1 cellular context compared by ENCODE assay signal in the genomic region with DNA sequence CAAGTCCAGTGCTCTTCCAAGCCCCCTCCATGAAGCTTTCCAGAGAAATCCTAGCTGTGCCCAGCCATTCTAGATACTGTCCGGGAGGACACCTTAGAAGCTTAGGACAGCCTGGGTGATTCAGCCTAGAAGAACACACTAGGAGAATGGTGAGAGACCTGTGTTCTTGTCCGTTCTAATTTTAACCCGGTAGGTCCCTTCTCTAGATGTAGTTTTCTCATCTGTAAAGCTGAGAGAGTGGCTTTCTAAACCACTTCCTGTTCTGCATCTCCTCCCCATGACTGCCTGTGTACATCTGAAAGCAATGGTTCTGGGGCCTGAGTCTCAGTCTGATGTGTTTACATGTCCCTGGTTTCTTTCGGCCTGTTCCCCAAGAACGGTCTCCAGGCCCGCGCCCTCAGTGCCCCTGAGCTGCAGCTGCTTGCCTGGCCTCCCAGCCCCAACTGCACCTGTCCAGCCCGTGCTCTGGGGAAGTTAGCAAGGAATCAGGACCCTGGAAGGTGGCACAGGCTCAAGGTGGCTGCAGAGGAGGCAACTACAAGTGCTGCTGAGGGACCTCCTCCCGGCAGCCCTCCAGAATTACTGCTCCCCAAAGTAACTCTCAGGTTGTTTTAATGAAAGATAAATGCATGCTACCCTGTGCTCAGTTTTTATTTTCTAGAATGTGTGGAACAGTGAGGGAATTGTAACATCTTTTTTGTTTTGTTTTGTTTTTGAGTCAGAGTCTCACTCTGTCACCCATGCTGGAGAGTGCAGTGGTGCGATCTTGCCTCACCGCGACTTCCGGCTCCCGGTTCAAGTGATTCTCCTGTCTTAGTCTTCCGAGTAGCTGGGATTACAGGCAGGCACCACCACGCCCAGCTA.
TF ChIP-seq lines count a peak whose summit lies in the region.

No MANE protein-coding gene starts in this region.

TF ChIP-seq in GM12878, 131 proteins besides CTCF, POLR2A, EP300 and RAD21 (continued from another document and continues in another):
- TF ChIP-seq MEF2A (IDR thresholded peaks at IDR 0.05; ENCODE audit: insufficient read depth, low read depth, low read length), result peak; percentile 93
- TF ChIP-seq, protein P1, sequence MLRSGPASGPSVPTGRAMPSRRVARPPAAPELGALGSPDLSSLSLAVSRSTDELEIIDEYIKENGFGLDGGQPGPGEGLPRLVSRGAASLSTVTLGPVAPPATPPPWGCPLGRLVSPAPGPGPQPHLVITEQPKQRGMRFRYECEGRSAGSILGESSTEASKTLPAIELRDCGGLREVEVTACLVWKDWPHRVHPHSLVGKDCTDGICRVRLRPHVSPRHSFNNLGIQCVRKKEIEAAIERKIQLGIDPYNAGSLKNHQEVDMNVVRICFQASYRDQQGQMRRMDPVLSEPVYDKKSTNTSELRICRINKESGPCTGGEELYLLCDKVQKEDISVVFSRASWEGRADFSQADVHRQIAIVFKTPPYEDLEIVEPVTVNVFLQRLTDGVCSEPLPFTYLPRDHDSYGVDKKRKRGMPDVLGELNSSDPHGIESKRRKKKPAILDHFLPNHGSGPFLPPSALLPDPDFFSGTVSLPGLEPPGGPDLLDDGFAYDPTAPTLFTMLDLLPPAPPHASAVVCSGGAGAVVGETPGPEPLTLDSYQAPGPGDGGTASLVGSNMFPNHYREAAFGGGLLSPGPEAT (IDR thresholded peaks at IDR 0.05; ENCODE audit: low read depth), result peak; percentile 63; the same call in 1 of the 2 replicates
- TF ChIP-seq ASH2L (IDR thresholded peaks at IDR 0.05; ENCODE audit: borderline replicate concordance, low read depth), result 0 out of 2 replicates have a peak, but pooled peaks have one; percentile 87
- peak; percentile 78 for TF ChIP-seq TCF12 (IDR thresholded peaks at IDR 0.05; ENCODE audit: low read depth, low read length)
- peak; percentile 90 for TF ChIP-seq CBFB (IDR thresholded peaks at IDR 0.05; ENCODE audit: low read depth)
- TF ChIP-seq, protein P2, sequence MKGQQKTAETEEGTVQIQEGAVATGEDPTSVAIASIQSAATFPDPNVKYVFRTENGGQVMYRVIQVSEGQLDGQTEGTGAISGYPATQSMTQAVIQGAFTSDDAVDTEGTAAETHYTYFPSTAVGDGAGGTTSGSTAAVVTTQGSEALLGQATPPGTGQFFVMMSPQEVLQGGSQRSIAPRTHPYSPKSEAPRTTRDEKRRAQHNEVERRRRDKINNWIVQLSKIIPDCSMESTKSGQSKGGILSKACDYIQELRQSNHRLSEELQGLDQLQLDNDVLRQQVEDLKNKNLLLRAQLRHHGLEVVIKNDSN (IDR thresholded peaks at IDR 0.05; ENCODE audit: borderline replicate concordance, extremely low read length, insufficient read depth, low read depth, low read length), result no peak
- TF ChIP-seq BHLHE40 (IDR thresholded peaks at IDR 0.05; ENCODE audit: borderline replicate concordance in 1 of 2, low read depth in 2 of 2, low read length in 1 of 2), result peak in 1 of 2 experiments; percentile 23; a peak in 1 of 4 replicates
- TF ChIP-seq EGR1 (IDR thresholded peaks at IDR 0.05; ENCODE audit: borderline replicate concordance in 1 of 2, low read depth in 2 of 2, low read length in 2 of 2), result no peak
- TF ChIP-seq GATAD2B (conservative IDR thresholded peaks at IDR 0.05; ENCODE audit: low read depth), result 0 out of 2 replicates have a peak, but pooled peaks have one; percentile 33
- TF ChIP-seq, protein P3, sequence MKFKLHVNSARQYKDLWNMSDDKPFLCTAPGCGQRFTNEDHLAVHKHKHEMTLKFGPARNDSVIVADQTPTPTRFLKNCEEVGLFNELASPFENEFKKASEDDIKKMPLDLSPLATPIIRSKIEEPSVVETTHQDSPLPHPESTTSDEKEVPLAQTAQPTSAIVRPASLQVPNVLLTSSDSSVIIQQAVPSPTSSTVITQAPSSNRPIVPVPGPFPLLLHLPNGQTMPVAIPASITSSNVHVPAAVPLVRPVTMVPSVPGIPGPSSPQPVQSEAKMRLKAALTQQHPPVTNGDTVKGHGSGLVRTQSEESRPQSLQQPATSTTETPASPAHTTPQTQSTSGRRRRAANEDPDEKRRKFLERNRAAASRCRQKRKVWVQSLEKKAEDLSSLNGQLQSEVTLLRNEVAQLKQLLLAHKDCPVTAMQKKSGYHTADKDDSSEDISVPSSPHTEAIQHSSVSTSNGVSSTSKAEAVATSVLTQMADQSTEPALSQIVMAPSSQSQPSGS (IDR thresholded peaks at IDR 0.05; ENCODE audit: low read length), result peak; percentile 70; the same call in 1 of the 2 replicates
- TF ChIP-seq IKZF2 (IDR thresholded peaks at IDR 0.05), result peak; percentile 40 to 74
- TF ChIP-seq DPF2 (IDR thresholded peaks at IDR 0.05), result peak; percentile 91
- TF ChIP-seq ZNF687 (IDR thresholded peaks at IDR 0.05), result peak; percentile 93
- peak; percentile 92 for TF ChIP-seq ZNF217 (IDR thresholded peaks at IDR 0.05)
- no peak for TF ChIP-seq ESRRA (IDR thresholded peaks at IDR 0.05; ENCODE audit: low read length)
- peak; percentile 65; the same call in 1 of the 2 replicates for TF ChIP-seq BCL11A (IDR thresholded peaks at IDR 0.05; ENCODE audit: low read depth, low read length)
- TF ChIP-seq, protein P4, sequence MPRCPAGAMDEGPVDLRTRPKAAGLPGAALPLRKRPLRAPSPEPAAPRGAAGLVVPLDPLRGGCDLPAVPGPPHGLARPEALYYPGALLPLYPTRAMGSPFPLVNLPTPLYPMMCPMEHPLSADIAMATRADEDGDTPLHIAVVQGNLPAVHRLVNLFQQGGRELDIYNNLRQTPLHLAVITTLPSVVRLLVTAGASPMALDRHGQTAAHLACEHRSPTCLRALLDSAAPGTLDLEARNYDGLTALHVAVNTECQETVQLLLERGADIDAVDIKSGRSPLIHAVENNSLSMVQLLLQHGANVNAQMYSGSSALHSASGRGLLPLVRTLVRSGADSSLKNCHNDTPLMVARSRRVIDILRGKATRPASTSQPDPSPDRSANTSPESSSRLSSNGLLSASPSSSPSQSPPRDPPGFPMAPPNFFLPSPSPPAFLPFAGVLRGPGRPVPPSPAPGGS (IDR thresholded peaks at IDR 0.05; ENCODE audit: borderline replicate concordance, insufficient read depth, low read depth, low read length, poor library complexity, severe bottlenecking), result peak; percentile 83
- TF ChIP-seq MEF2B (IDR thresholded peaks at IDR 0.05; ENCODE audit: partially characterized antibody, poor library complexity, severe bottlenecking), result peak; percentile 82
- peak; percentile 85 for TF ChIP-seq STAT1 (conservative IDR thresholded peaks at IDR 0.05)
- TF ChIP-seq NR2C1 (IDR thresholded peaks at IDR 0.05), result no peak
- TF ChIP-seq CHD4 (IDR thresholded peaks at IDR 0.05), result no peak
- no peak for TF ChIP-seq KDM1A (IDR thresholded peaks at IDR 0.05; ENCODE audit: borderline replicate concordance)
- peak; percentile 63; the same call in 1 of the 2 replicates for TF ChIP-seq TBL1XR1 (IDR thresholded peaks at IDR 0.05; ENCODE audit: low read depth, low read length)
- TF ChIP-seq FOXM1 (IDR thresholded peaks at IDR 0.05; ENCODE audit: low read depth, low read length), result peak; percentile 52; the same call in 1 of the 2 replicates
- no peak for TF ChIP-seq WRNIP1 (IDR thresholded peaks at IDR 0.05; ENCODE audit: borderline replicate concordance, low read depth, low read length)
- TF ChIP-seq, protein P5, sequence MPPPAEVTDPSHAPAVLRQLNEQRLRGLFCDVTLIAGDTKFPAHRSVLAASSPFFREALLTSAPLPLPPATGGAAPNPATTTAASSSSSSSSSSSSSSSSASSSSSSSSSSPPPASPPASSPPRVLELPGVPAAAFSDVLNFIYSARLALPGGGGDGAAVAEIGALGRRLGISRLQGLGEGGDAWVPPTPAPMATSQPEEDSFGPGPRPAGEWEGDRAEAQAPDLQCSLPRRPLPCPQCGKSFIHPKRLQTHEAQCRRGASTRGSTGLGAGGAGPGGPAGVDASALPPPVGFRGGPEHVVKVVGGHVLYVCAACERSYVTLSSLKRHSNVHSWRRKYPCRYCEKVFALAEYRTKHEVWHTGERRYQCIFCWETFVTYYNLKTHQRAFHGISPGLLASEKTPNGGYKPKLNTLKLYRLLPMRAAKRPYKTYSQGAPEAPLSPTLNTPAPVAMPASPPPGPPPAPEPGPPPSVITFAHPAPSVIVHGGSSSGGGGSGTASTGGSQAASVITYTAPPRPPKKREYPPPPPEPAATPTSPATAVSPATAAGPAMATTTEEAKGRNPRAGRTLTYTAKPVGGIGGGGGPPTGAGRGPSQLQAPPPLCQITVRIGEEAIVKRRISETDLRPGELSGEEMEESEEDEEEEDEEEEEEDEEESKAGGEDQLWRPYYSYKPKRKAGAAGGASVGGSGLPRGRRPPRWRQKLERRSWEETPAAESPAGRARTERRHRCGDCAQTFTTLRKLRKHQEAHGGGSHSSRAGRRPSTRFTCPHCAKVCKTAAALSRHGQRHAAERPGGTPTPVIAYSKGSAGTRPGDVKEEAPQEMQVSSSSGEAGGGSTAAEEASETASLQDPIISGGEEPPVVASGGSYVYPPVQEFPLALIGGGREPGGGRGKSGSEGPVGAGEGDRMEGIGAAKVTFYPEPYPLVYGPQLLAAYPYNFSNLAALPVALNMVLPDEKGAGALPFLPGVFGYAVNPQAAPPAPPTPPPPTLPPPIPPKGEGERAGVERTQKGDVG (CRISPR knock-in tag; IDR thresholded peaks at IDR 0.05), result no peak
- TF ChIP-seq ZNF24 (IDR thresholded peaks at IDR 0.05), result peak; percentile 74
- 0 out of 2 replicates have a peak, but pooled peaks have one; percentile 7 for TF ChIP-seq SMC3 (IDR thresholded peaks at IDR 0.05; ENCODE audit: borderline replicate concordance, low read length)
- TF ChIP-seq PAX5 (IDR thresholded peaks at IDR 0.05; ENCODE audit: borderline replicate concordance, low read depth, low read length), result peak; percentile 76; the same call in 1 of the 2 replicates
- TF ChIP-seq SMARCA5 (IDR thresholded peaks at IDR 0.05), result peak; percentile 86
- peak; percentile 22; the same call in 1 of the 2 replicates for TF ChIP-seq MTA2 (IDR thresholded peaks at IDR 0.05; ENCODE audit: low read depth)
- peak; percentile 79; the same call in 1 of the 2 replicates for TF ChIP-seq NBN (IDR thresholded peaks at IDR 0.05)
- TF ChIP-seq IKZF1 (conservative IDR thresholded peaks at IDR 0.05), result peak; percentile 63
- TF ChIP-seq, protein P6, sequence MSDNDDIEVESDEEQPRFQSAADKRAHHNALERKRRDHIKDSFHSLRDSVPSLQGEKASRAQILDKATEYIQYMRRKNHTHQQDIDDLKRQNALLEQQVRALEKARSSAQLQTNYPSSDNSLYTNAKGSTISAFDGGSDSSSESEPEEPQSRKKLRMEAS (IDR thresholded peaks at IDR 0.05; ENCODE audit: low read depth, low read length), result peak; percentile 50; the same call in 1 of the 2 replicates
- peak; percentile 50; the same call in 1 of the 2 replicates for TF ChIP-seq NR2F1 (conservative IDR thresholded peaks at IDR 0.05)
- TF ChIP-seq JUNB (IDR thresholded peaks at IDR 0.05), result 0 out of 2 replicates have a peak, but pooled peaks have one; percentile 21
- TF ChIP-seq ETV6 (conservative IDR thresholded peaks at IDR 0.05 in 1 of 2, IDR thresholded peaks at IDR 0.05 in 1 of 2; ENCODE audit: borderline replicate concordance in 1 of 2, low read depth in 1 of 2), result peak in 1 of 2 experiments; percentile 81; a peak in 2 of 4 replicates
- TF ChIP-seq CREB1 (IDR thresholded peaks at IDR 0.05; ENCODE audit: low read depth), result peak; percentile 46; the same call in 1 of the 2 replicates
- TF ChIP-seq CEBPZ (IDR thresholded peaks at IDR 0.05; ENCODE audit: low read depth, low read length), result no peak
- TF ChIP-seq BACH1 (IDR thresholded peaks at IDR 0.05; ENCODE audit: borderline replicate concordance), result peak; percentile 39; the same call in 1 of the 2 replicates
- TF ChIP-seq ATF7 (IDR thresholded peaks at IDR 0.05; ENCODE audit: low read depth), result peak; percentile 67; the same call in 1 of the 2 replicates
- TF ChIP-seq SP1 (IDR thresholded peaks at IDR 0.05; ENCODE audit: low read depth, low read length), result peak; percentile 54
- TF ChIP-seq CBX5 (IDR thresholded peaks at IDR 0.05; ENCODE audit: low read depth), result no peak; the same call in 1 of the 2 replicates
